8 cellular contexts compared by ENCODE assay signal in the genomic region with DNA sequence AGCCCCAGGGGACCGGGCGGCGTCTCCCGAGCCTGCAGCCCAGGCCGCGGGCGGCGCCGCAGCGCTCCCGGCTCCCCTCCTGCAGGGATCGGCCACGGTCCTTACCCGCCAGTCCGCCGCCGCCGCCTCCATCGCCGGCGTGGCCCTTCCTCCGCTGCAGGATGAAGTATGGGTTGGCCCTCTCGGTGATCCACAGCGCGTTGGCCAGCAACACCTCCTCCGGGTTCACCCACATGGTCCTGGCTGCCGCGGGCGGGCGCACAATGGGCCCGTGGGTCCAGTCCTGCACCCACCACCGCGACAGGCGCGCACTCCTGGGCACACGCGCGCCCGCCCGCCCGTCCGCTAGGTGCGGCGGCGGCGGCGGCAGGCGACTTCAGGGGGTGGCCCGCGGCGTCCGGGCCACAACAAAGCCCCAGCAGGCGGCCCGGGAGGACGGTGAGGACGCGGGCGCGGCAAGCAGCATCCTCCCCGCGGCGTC. TPM values are rescaled to one million over a fixed set of nuclear protein-coding genes. Genes with fewer than 3 reads are reported as not detected.
DNase-seq lines count a peak whose midpoint lies in the region; ATAC-seq, FAIRE-seq and TF ChIP-seq lines count a peak whose summit lies in the region.

No MANE protein-coding gene starts in this region.

- H4K20me1 ChIP-seq in HepG2 (ENCODE audit: insufficient read depth, low read length): no peaks in the 10 kb centered on the region

- peaks cover 12 to 22% (median 15%) of the 10 kb centered on the region in 3 donors for H3K27me3 Mint-ChIP-seq in CD14-positive monocyte (ENCODE audit: low read depth in 3 of 3)
- H3K27me3 Mint-ChIP-seq in dendritic cell treated with granulocyte-macrophage colony-stimulating factor and Interleukin-4, amounts not matched to agents 40 ng/mL and 50 ng/mL, for 4 days: peaks cover 8% of the 10 kb centered on the region

- H3K36me3 Mint-ChIP-seq in CD14-positive monocyte: peaks cover 21 to 31% of the 10 kb centered on the region in 2 donors
- H3K36me3 Mint-ChIP-seq in dendritic cell treated with granulocyte-macrophage colony-stimulating factor and Interleukin-4, amounts not matched to agents 40 ng/mL and 50 ng/mL, for 4 days (ENCODE audit: low read depth): peaks cover 13% of the 10 kb centered on the region

- in situ Hi-C loops in HepG2 (cut with HindIII; ENCODE audit: extremely low pct_ligation_motif_present, low pct_unique_long_range_greater_than_20kb): loop anchor here (10.0 kb wide), 1 partner anchor 111 kb away; no protein-coding TSS in a partner anchor

- peak overlapping the region; percentile 86 to 98 (median 97) for H3K27ac Mint-ChIP-seq in CD14-positive monocyte
- peak overlapping the region; percentile 95 for H3K27ac Mint-ChIP-seq in dendritic cell treated with granulocyte-macrophage colony-stimulating factor and Interleukin-4, amounts not matched to agents 40 ng/mL and 50 ng/mL, for 4 days

- peaks cover 0 to 3% (median 2%) of the 10 kb centered on the region in 7 donors for H3K9me3 Mint-ChIP-seq in CD14-positive monocyte
- H3K9me3 Mint-ChIP-seq in dendritic cell treated with granulocyte-macrophage colony-stimulating factor and Interleukin-4, amounts not matched to agents 40 ng/mL and 50 ng/mL, for 4 days: no peaks in the 10 kb centered on the region

- WGBS in HepG2 (ENCODE audit: low lambda C conversion rate): 0% methylated on average over 1 of the region's 62 CpGs
- 0 to 3% (median 0%) methylated on average over 7 to 62 of the region's 62 CpGs for whole genome bisulfite sequencing in stomach, 5 donors

- no peaks in the 10 kb centered on the region for H3K9me3 ChIP-seq in HepG2 (ENCODE audit: low read length)
- H3K9me3 ChIP-seq in stomach: no peaks in the 10 kb centered on the region

- TF ChIP-seq RAD21 in HepG2 (CRISPR knock-in tag; IDR thresholded peaks at IDR 0.05): no peak

- H3K4me1 ChIP-seq in HepG2 (ENCODE audit: insufficient read depth, low read length) (peaks cover 38% of the 10 kb centered on the region), stomach (peaks cover 5 to 26% (median 14%) of the 10 kb centered on the region in 4 donors)

- POLR2A ChIA-PET in HepG2 (lab: Yijun Ruan, JAX): interaction anchor here (0.8 to 1.7 kb wide), 15 partner anchors 9 to 1095 kb away, joined by 3 to 16 read pairs (median 5); partner anchors contain the start of gene ELMOD2

- ATAC-seq in GM18867 (IDR thresholded peaks at IDR 0.05; ENCODE audit: unreplicated experiment): peak; percentile 60
- ATAC-seq in HG02981 (IDR thresholded peaks at IDR 0.05; ENCODE audit: unreplicated experiment): peak; percentile 58
- ATAC-seq in HepG2: peak; percentile 76

- TF ChIP-seq CTCF in CD14-positive monocyte (IDR thresholded peaks at IDR 0.05): peak; percentile 9
- no peak for TF ChIP-seq CTCF in HepG2 (CRISPR knock-in tag; IDR thresholded peaks at IDR 0.05)
- TF ChIP-seq CTCF in stomach (IDR thresholded peaks at IDR 0.05): no peak

- H3K4me3 ChIP-seq in HepG2 (replicated peaks in 1 of 3; ENCODE audit: insufficient read depth in 1 of 3, low read depth in 2 of 3, low read length in 3 of 3) (peak overlapping the region; percentile 82 to 91 (median 88)), stomach (peak overlapping the region; percentile 77 to 87 (median 85))

- intact Hi-C loops in CD14-positive monocyte (cut with micrococcal nuclease): loop anchor here (2.0 to 10.0 kb wide), 4 partner anchors 13 to 49 kb away; no protein-coding TSS in a partner anchor
- intact Hi-C loops in dendritic cell treated with granulocyte-macrophage colony-stimulating factor and Interleukin-4, amounts not matched to agents 40 ng/mL and 50 ng/mL, for 4 days (cut with micrococcal nuclease): loop anchor here (10.0 kb wide), 1 partner anchor 79 kb away; no protein-coding TSS in a partner anchor
- intact Hi-C loops in HepG2 (cut with micrococcal nuclease; ENCODE audit: unreplicated experiment): loop anchor here (1.0 to 10.0 kb wide), 5 partner anchors 44 to 382 kb away; partner anchors contain the start of gene ELMOD2
- intact Hi-C loops in stomach (cut with DNase I; ENCODE audit: low total_unique reads): no loop called here

- H3K79me2 ChIP-seq in HepG2 (ENCODE audit: insufficient read depth, low read length): peaks cover 47% of the 10 kb centered on the region

- no peak for TF ChIP-seq EP300 in HepG2 (IDR thresholded peaks at IDR 0.05; ENCODE audit: low read depth in 2 of 2, low read length in 2 of 2)
- no peak for TF ChIP-seq EP300 in HepG2 (CRISPR knock-in tag; IDR thresholded peaks at IDR 0.05; ENCODE audit: borderline replicate concordance)
- no peak for TF ChIP-seq EP300 in stomach (IDR thresholded peaks at IDR 0.05)

- H2AFZ ChIP-seq in HepG2 (ENCODE audit: low read length): no peak overlapping the region

- H3K27ac ChIP-seq in HepG2 (ENCODE audit: extremely low read length, insufficient read depth, low read length) (peak overlapping the region; percentile 69), stomach (peak overlapping the region; percentile 93 to 98 (median 96))

- BruUV-seq in HepG2 (replicated peaks; lab: Mats Ljungman, UMichigan): no TSS peak

- DNase-seq in CD14-positive monocyte (ENCODE audit: low spot score) (peak; percentile 51), RPMI7951 (ENCODE audit: low read depth) (peak; percentile 48), HepG2 (ENCODE audit: low spot score) (no peak), stomach (peak; percentile 63), putamen (ENCODE audit: low spot score) (no peak)

- TF ChIP-seq POLR2A in HepG2 (IDR thresholded peaks at IDR 0.05; ENCODE audit: insufficient read depth in 1 of 2, low read depth in 2 of 2, low read length in 2 of 2) (no peak), stomach (IDR thresholded peaks at IDR 0.05) (no peak)

- H3K4me3 Mint-ChIP-seq in CD14-positive monocyte: peak overlapping the region; percentile 84 to 94
- peak overlapping the region; percentile 84 for H3K4me3 Mint-ChIP-seq in dendritic cell treated with granulocyte-macrophage colony-stimulating factor and Interleukin-4, amounts not matched to agents 40 ng/mL and 50 ng/mL, for 4 days

- no peak for FAIRE-seq in HepG2 (lab: Jason Lieb, UNC)

- peak overlapping the region; percentile 80 for H3K4me2 ChIP-seq in HepG2 (ENCODE audit: low read depth, low read length)

- no peaks in the 10 kb centered on the region for H3K27me3 ChIP-seq in HepG2 (ENCODE audit: control insufficient read depth in 1 of 2, insufficient read depth in 2 of 2, low read length in 2 of 2)
- peaks cover 0 to 14% (median 0%) of the 10 kb centered on the region in 3 donors for H3K27me3 ChIP-seq in stomach

- H3K36me3 ChIP-seq in HepG2 (replicated peaks in 1 of 2; ENCODE audit: control insufficient read depth in 1 of 2, insufficient read depth in 2 of 2, low read length in 2 of 2) (peaks cover 0 to 3% of the 10 kb centered on the region in 2 experiments; a peak in 2 of 5 replicates), stomach (no peaks in the 10 kb centered on the region)

- H3K9ac ChIP-seq in HepG2 (ENCODE audit: insufficient read depth, low read depth, low read length): peak overlapping the region; percentile 86

- CTCF ChIA-PET in HepG2 (lab: Yijun Ruan, JAX; ENCODE audit: low intra/inter-chr PET ratio, low total read pairs): no interaction called here

- peaks cover 39% of the 10 kb centered on the region for H3K4me1 Mint-ChIP-seq in CD14-positive monocyte
- peaks cover 38% of the 10 kb centered on the region for H3K4me1 Mint-ChIP-seq in dendritic cell treated with granulocyte-macrophage colony-stimulating factor and Interleukin-4, amounts not matched to agents 40 ng/mL and 50 ng/mL, for 4 days (ENCODE audit: low read depth)

RNA-seq across cellular contexts. Expression of gene TBC1D9, which starts 0.3 kb away (rescaled TPM):
- 10 to 100 TPM; 13.6 to 21.0 TPM for polyA plus RNA-seq in CD14-positive monocyte
- 7.2 and 9.9 TPM in 2 replicates for total RNA-seq in RPMI7951 (2014; rRNA removed; shearing (Covaris generic))
- 12.2 TPM in 2 replicates for total RNA-seq in HepG2 (2016; rRNA removed; fragmentation: Illumina TruSeq; extraction: Trizol)
- total RNA-seq in HepG2 (2016; cell fraction: cytosol; rRNA removed; fragmentation: Illumina TruSeq; extraction: Trizol; ENCODE audit: low read depth): 1.5 and 2.6 TPM in 2 replicates
- total RNA-seq in HepG2 (2016; cell fraction: insoluble cytoplasmic fraction; rRNA removed; fragmentation: Illumina TruSeq; extraction: Trizol): 10.4 and 11.6 TPM in 2 replicates
- total RNA-seq in HepG2 (2016; cell fraction: membrane; rRNA removed; fragmentation: Illumina TruSeq; extraction: Trizol): 4.6 and 4.8 TPM in 2 replicates
- 17.1 and 20.0 TPM in 2 replicates for total RNA-seq in HepG2 (2016; cell fraction: nucleus; rRNA removed; fragmentation: Illumina TruSeq; extraction: Trizol)
- 9.6 and 11.9 TPM in 2 replicates for polyA plus RNA-seq in HepG2 (2011; rRNA removed)
- polyA plus RNA-seq in HepG2 (2011; cell fraction: cytosol; rRNA removed): 7.0 and 8.0 TPM in 2 replicates
- polyA plus RNA-seq in HepG2 (2011; cell fraction: nucleus; rRNA removed): 11.8 and 12.8 TPM in 2 replicates
- 7.3 and 8.1 TPM in 2 replicates for polyA plus RNA-seq in HepG2 (2012)
- polyA plus RNA-seq in HepG2 (2016; cell fraction: cytosol; fragmentation: Illumina TruSeq; extraction: Trizol; ENCODE audit: low read depth): 0.26 and 0.42 TPM in 2 replicates
- 7.8 and 8.5 TPM in 2 replicates for polyA plus RNA-seq in HepG2 (2016; cell fraction: insoluble cytoplasmic fraction; fragmentation: Illumina TruSeq; extraction: Trizol; ENCODE audit: low read depth)
- 1.4 and 1.7 TPM in 2 replicates for polyA plus RNA-seq in HepG2 (2016; cell fraction: membrane; fragmentation: Illumina TruSeq; extraction: Trizol; ENCODE audit: low read depth)
- polyA plus RNA-seq in HepG2 (2016; cell fraction: nucleus; fragmentation: Illumina TruSeq; extraction: Trizol; ENCODE audit: insufficient read depth, low read depth): 11.3 and 12.2 TPM in 2 replicates
- 11.6 and 31.0 TPM in 2 replicates for polyA minus RNA-seq in HepG2 (2011; rRNA and poly(A)+ RNA removed; ENCODE audit: low replicate concordance)
- 13.0 and 13.1 TPM in 2 replicates for polyA minus RNA-seq in HepG2 (2011; cell fraction: cytosol; rRNA and poly(A)+ RNA removed)
- 57.6 and 63.4 TPM in 2 replicates for polyA minus RNA-seq in HepG2 (2011; cell fraction: nucleus; rRNA and poly(A)+ RNA removed)
- total RNA-seq in stomach: 10 to 100 TPM; 12.1 to 38.2 (median 19.4) TPM
- 10 to 100 TPM in 2 of 3 donors, 1 to 10 TPM in 1; 4.9 to 12.2 (median 11.5) TPM for polyA plus RNA-seq in stomach

Comparison
In these comparisons a context has a peak if more than half of its experiments do, and no peak if none do; other contexts are left out.
1. DNase-seq: peak in CD14-positive monocyte (single experiment), RPMI7951 (single experiment) and stomach (single experiment); none in HepG2 (single experiment) and putamen (single experiment).
2. Peak in every context shown above with its lines, with median percentiles within 50 percentile points of each other: ATAC-seq.